In genomic region chr1:155176544-155177071, GRCh38 we compare ENCODE assay signal across 8 cellular contexts. TPM values are rescaled to one million over a fixed set of nuclear protein-coding genes. Genes with fewer than 3 reads are reported as not detected.
A peak's percentile ranks its signal among the peaks of the same experiment; 100 is the strongest.
DNase-seq lines count a peak whose midpoint lies in the region; ATAC-seq and TF ChIP-seq lines count a peak whose summit lies in the region.

No MANE protein-coding gene starts in this region.

- H3K4me1 ChIP-seq in SJSA1 (replicated peaks) (peaks cover 17% of the 10 kb centered on the region), tibial nerve (peaks cover 0 to 74% (median 30%) of the 10 kb centered on the region in 4 donors)

- H3K27ac ChIP-seq in SJSA1 (no peak overlapping the region), tibial nerve (peak overlapping the region in 1 of 4 donors; percentile 68)

- H3K4me3 ChIP-seq in SJSA1 (no peak overlapping the region), foreskin fibroblast (ENCODE audit: low read depth in 1 of 2, low read length in 2 of 2) (no peak overlapping the region), tibial nerve (no peak overlapping the region)

- H3K9me3 ChIP-seq in SJSA1 (replicated peaks), result no peaks in the 10 kb centered on the region
- H3K9me3 ChIP-seq in tibial nerve, result no peaks in the 10 kb centered on the region

- TF ChIP-seq CTCF in foreskin fibroblast (IDR thresholded peaks at IDR 0.05; ENCODE audit: low read depth, low read length), result peak; percentile 88
- TF ChIP-seq CTCF in omental fat pad (IDR thresholded peaks at IDR 0.05), result peak in 1 of 3 donors; percentile 80
- peak; percentile 90 to 95 (median 93) for TF ChIP-seq CTCF in tibial nerve (IDR thresholded peaks at IDR 0.05)

- H3K36me3 ChIP-seq in SJSA1 (no peaks in the 10 kb centered on the region), tibial nerve (peaks cover 0 to 8% (median 0%) of the 10 kb centered on the region in 3 donors)

- DNase-seq in GF-D8 (lab: John Stamatoyannopoulos, UW), result peak; percentile 30
- DNase-seq in NCI-H1048 (lab: John Stamatoyannopoulos, UW), result peak; percentile 62
- DNase-seq in SJSA1 (ENCODE audit: low read depth in 1 of 2, low spot score in 2 of 2), result peak; percentile 63 to 86
- DNase-seq in activated effector memory CD4-positive, alpha-beta T cell treated with anti-CD3 and anti-CD28 coated beads, Interleukin-2, amount 50 U/mL, for 16 hours, result peak; percentile 93
- DNase-seq in foreskin fibroblast, result peak; percentile 59 to 89
- DNase-seq in omental fat pad (ENCODE audit: low spot score), result peak; percentile 97
- DNase-seq in tibial nerve (ENCODE audit: low spot score in 2 of 2), result peak; percentile 78 to 93

- no peaks in the 10 kb centered on the region for H3K27me3 ChIP-seq in SJSA1 (replicated peaks)
- peaks cover 0 to 13% of the 10 kb centered on the region in 2 donors for H3K27me3 ChIP-seq in tibial nerve

- TF ChIP-seq POLR2A in tibial nerve (IDR thresholded peaks at IDR 0.05), result no peak

- peak in 1 of 2 donors; percentile 62 for TF ChIP-seq EP300 in tibial nerve (IDR thresholded peaks at IDR 0.05)

- 57 to 62% methylated on average over 8 of the region's 8 CpGs for WGBS in tibial nerve, 2 donors

- ATAC-seq in omental fat pad (ENCODE audit: low FRiP score) (peak; percentile 52), GM19395 (IDR thresholded peaks at IDR 0.05; ENCODE audit: unreplicated experiment) (no peak)

RNA-seq across cellular contexts. Expression of gene TRIM46, which starts 3.0 kb away (rescaled TPM):
- total RNA-seq in SJSA1 (2014; rRNA removed; shearing (Covaris generic)), result 0.21 and 1.1 TPM in 2 replicates
- total RNA-seq in omental fat pad, result 1 to 10 TPM in 3 of 4 donors, under 1 TPM in 1; 0.36 to 1.4 (median 1.1) TPM
- 10 to 100 TPM in 2 of 4 donors, 1 to 10 TPM in 2; 6.0 to 20.4 (median 12.7) TPM for total RNA-seq in tibial nerve

RNA-seq across cellular contexts. Expression of gene KRTCAP2, which starts 3.5 kb away (rescaled TPM):
- total RNA-seq in SJSA1 (2014; rRNA removed; shearing (Covaris generic)), result 61.7 and 94.8 TPM in 2 replicates
- 100 to 1,000 TPM in 2 of 4 donors, 10 to 100 TPM in 2; 77.9 to 171 (median 99.7) TPM for total RNA-seq in omental fat pad
- total RNA-seq in tibial nerve, result 100 to 1,000 TPM; 102 to 167 (median 146) TPM

RNA-seq across cellular contexts. Expression of gene THBS3, which starts 31.1 kb away (rescaled TPM):
- 3.2 and 5.4 TPM in 2 replicates for total RNA-seq in SJSA1 (2014; rRNA removed; shearing (Covaris generic))
- 10 to 100 TPM; 11.3 to 32.2 (median 25.0) TPM for total RNA-seq in omental fat pad
- 100 to 1,000 TPM in 1 of 4 donors, 10 to 100 TPM in 3; 33.9 to 119 (median 52.6) TPM for total RNA-seq in tibial nerve

RNA-seq across cellular contexts. Expression of gene MTX1, which starts 31.9 kb away (rescaled TPM):
- 69.7 and 86.0 TPM in 2 replicates for total RNA-seq in SJSA1 (2014; rRNA removed; shearing (Covaris generic))
- total RNA-seq in omental fat pad (10 to 100 TPM; 38.3 to 52.0 (median 40.8) TPM), tibial nerve (10 to 100 TPM; 30.1 to 50.7 (median 35.3) TPM)

RNA-seq across cellular contexts. Expression of gene DPM3, which starts 36.3 kb away (rescaled TPM):
- total RNA-seq in SJSA1 (2014; rRNA removed; shearing (Covaris generic)), result 40.7 and 76.6 TPM in 2 replicates
- total RNA-seq in omental fat pad (10 to 100 TPM; 32.5 to 70.8 (median 58.5) TPM), tibial nerve (100 to 1,000 TPM in 2 of 4 donors, 10 to 100 TPM in 2; 74.7 to 115 (median 95.6) TPM)

Comparison
In these comparisons a context has a peak if more than half of its experiments do, and no peak if none do; other contexts are left out.
1. DNase-seq: peak in every context shown above with its lines; median percentile 97 in omental fat pad; 93 in activated effector memory CD4-positive, alpha-beta T cell treated with anti-CD3 and anti-CD28 coated beads, Interleukin-2, amount 50 U/mL, for 16 hours; 86 in tibial nerve; 74 in SJSA1; 74 in foreskin fibroblast; 62 in NCI-H1048; 30 in GF-D8.